In the genomic region with DNA sequence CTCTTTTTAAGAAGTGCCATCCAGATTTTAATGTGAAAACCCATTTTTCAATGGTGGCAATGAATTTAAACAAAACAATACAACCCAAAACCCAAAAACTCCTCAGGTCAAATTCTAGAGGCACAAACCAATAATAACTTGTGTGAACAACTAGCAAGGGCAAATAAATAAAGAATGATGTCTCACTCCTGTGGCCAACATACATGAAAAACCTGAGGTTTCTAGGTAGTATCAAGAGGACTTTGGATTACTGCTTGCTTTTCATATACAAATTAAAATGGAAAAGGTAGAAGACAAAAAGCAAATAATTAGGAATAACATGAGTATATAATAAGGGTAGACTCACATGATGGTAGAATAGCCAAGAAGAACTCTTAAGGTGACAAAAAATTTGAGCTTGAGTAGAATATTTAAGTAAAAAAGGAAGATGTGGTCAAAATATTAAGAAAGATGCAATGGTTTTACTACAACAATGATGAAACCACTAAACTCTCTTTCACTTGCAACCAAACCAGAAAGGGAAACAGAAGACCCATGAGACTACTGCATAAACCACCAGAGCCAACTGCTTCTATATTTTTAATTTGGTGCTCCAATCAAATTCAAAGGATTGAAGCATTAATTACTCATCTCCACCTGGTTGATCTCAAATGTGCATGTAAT, we compare ENCODE assay signal across 8 cellular contexts. TPM values are rescaled to one million over a fixed set of nuclear protein-coding genes. Genes with fewer than 3 reads are reported as not detected.
DNase-seq lines count a peak whose midpoint lies in the region; ATAC-seq and TF ChIP-seq lines count a peak whose summit lies in the region.
"Had no signal": no experiment of that assay in that cellular context is flagged by ENCODE, and none has a peak within 500 bp of the region (broad histone marks: within the 10 kb centered on the region; RNA-seq: fewer than 3 reads in every experiment).

No MANE protein-coding gene starts in this region.

- H3K36me3 Mint-ChIP-seq in natural killer cell treated with Interleukin-12 subunit alpha and Interleukin-12 subunit beta and Interleukin-15 and Interleukin-18, amount 100 ng/mL, for 72 hours, result peaks cover 18% of the 10 kb centered on the region

- no peak for TF ChIP-seq CTCF in A673 (conservative IDR thresholded peaks at IDR 0.05; ENCODE audit: low read depth, low read length)

- intact Hi-C loops in A673 (cut with micrococcal nuclease; ENCODE audit: unreplicated experiment), result no loop called here

- H3K27ac Mint-ChIP-seq in natural killer cell treated with Interleukin-12 subunit alpha and Interleukin-12 subunit beta and Interleukin-15 and Interleukin-18, amount 100 ng/mL, for 72 hours, result peak overlapping the region; percentile 31 to 76

- POLR2A ChIA-PET in A673 (lab: Charles Lee; ENCODE audit: low non-redundant PET), result no interaction called here

- peak overlapping the region; percentile 24 for H3K4me3 Mint-ChIP-seq in natural killer cell treated with Interleukin-12 subunit alpha and Interleukin-12 subunit beta and Interleukin-15 and Interleukin-18, amount 100 ng/mL, for 72 hours

- no peaks in the 10 kb centered on the region for H3K4me1 ChIP-seq in A673 (ENCODE audit: insufficient read depth, low read length, poor library complexity, severe bottlenecking)

- H3K27me3 ChIP-seq in A673 (replicated peaks; ENCODE audit: insufficient read depth, low read depth, low read length, poor library complexity), result no peaks in the 10 kb centered on the region

- peaks cover 19 to 24% of the 10 kb centered on the region in 2 donors for H3K4me1 Mint-ChIP-seq in natural killer cell treated with Interleukin-12 subunit alpha and Interleukin-12 subunit beta and Interleukin-15 and Interleukin-18, amount 100 ng/mL, for 72 hours (ENCODE audit: low read depth in 2 of 2)

- BruUV-seq in A673 (replicated peaks; lab: Mats Ljungman, UMichigan), result no TSS peak

- no peak overlapping the region for H3K4me3 ChIP-seq in A673 (ENCODE audit: low read depth, low read length, poor library complexity, severe bottlenecking)

- no peaks in the 10 kb centered on the region for H3K9me3 ChIP-seq in A673 (ENCODE audit: low read depth, low read length, poor library complexity, severe bottlenecking)

- no peak for DNase-seq in natural killer cell treated with Interleukin-12 subunit alpha and Interleukin-12 subunit beta and Interleukin-15 and Interleukin-18, amount 100 ng/mL, for 72 hours (ENCODE audit: low spot score)
- DNase-seq in HUDEP-2 (lab: John Stamatoyannopoulos, UW; ENCODE audit: unreplicated experiment in 76 of 76), result no peak
- DNase-seq in A673 (ENCODE audit: low spot score), result no peak
- DNase-seq in NCI-H2196 (lab: John Stamatoyannopoulos, UW; ENCODE audit: unreplicated experiment), result no peak
- DNase-seq: IMR-90 had no signal

- H3K27me3 Mint-ChIP-seq in natural killer cell treated with Interleukin-12 subunit alpha and Interleukin-12 subunit beta and Interleukin-15 and Interleukin-18, amount 100 ng/mL, for 72 hours, result no peaks in the 10 kb centered on the region

- H3K27ac ChIP-seq in A673 (ENCODE audit: low read depth, low read length, poor library complexity, severe bottlenecking), result no peak overlapping the region

- CTCF ChIA-PET in A673 (lab: Charles Lee), result no interaction called here

- no peaks in the 10 kb centered on the region for H3K36me3 ChIP-seq in A673 (ENCODE audit: insufficient read depth, low read length, poor library complexity, severe bottlenecking)

- no peaks in the 10 kb centered on the region for H3K9me3 Mint-ChIP-seq in natural killer cell treated with Interleukin-12 subunit alpha and Interleukin-12 subunit beta and Interleukin-15 and Interleukin-18, amount 100 ng/mL, for 72 hours

- ATAC-seq in GM19025 (IDR thresholded peaks at IDR 0.05; ENCODE audit: low read depth, unreplicated experiment) (peak; percentile 78), HG02623 (IDR thresholded peaks at IDR 0.05; ENCODE audit: unreplicated experiment) (peak; percentile 71), HG03575 (IDR thresholded peaks at IDR 0.05; ENCODE audit: extremely low read depth, insufficient number of reproducible peaks, low FRiP score, unreplicated experiment) (peak; percentile 54)
- peak in 1 of 2 donors; percentile 56 for ATAC-seq in natural killer cell treated with Interleukin-12 subunit alpha and Interleukin-12 subunit beta and Interleukin-15 and Interleukin-18, amount 100 ng/mL, for 72 hours

RNA-seq across cellular contexts. Expression of a gene that starts 53.5 kb away (rescaled TPM):
- total RNA-seq in natural killer cell treated with Interleukin-12 subunit alpha and Interleukin-12 subunit beta and Interleukin-15 and Interleukin-18, amount 100 ng/mL, for 72 hours, result 100 to 1,000 TPM; 113 to 116 TPM
- total RNA-seq in A673 (2021), result 61.0 and 63.6 TPM in 2 replicates

RNA-seq across cellular contexts. Expression of a gene that starts 55.7 kb away (rescaled TPM):
- 100 to 1,000 TPM in 1 of 2 donors, 10 to 100 TPM in 1; 75.3 to 129 TPM for total RNA-seq in natural killer cell treated with Interleukin-12 subunit alpha and Interleukin-12 subunit beta and Interleukin-15 and Interleukin-18, amount 100 ng/mL, for 72 hours
- total RNA-seq in A673 (2021), result 101 and 111 TPM in 2 replicates
